ENCODE assay signal across 23 cellular contexts in genomic region chr9:6187272-6187671, GRCh38. TPM values are rescaled to one million over a fixed set of nuclear protein-coding genes. Genes with fewer than 3 reads are reported as not detected.
DNase-seq lines count a peak whose midpoint lies in the region; ATAC-seq, FAIRE-seq and TF ChIP-seq lines count a peak whose summit lies in the region.
"Had no signal": no experiment of that assay in that cellular context is flagged by ENCODE, and none has a peak within 500 bp of the region (broad histone marks: within the 10 kb centered on the region; RNA-seq: fewer than 3 reads in every experiment).

No MANE protein-coding gene starts in this region.

- no peak for ATAC-seq in HCT116

- no peaks in the 10 kb centered on the region for H3K79me2 ChIP-seq in HCT116 (ENCODE audit: insufficient read depth, low read length)

- CTCF ChIA-PET in HCT116 (lab: Charles Lee) = no interaction called here

- no peaks in the 10 kb centered on the region for H4K20me1 ChIP-seq in HCT116 (ENCODE audit: insufficient read depth)
- H4K20me1 ChIP-seq: BLaER1 treated with 17β-estradiol and CSF1 and Interleukin-3, amounts not matched to agents 10 nM and 100 nM had no signal

- intact Hi-C loops in HCT116 (cut with micrococcal nuclease) = no loop called here

- TF ChIP-seq POLR2A in HCT116 (IDR thresholded peaks at IDR 0.05; ENCODE audit: borderline replicate concordance, extremely low read depth, insufficient read depth, insufficient read length) = no peak

- H3K4me1 ChIP-seq in HCT116 (ENCODE audit: control insufficient read depth in 1 of 2, insufficient read depth in 2 of 2, low read length in 2 of 2) = no peaks in the 10 kb centered on the region
- H3K4me1 ChIP-seq: BE2C; BLaER1 treated with 17β-estradiol and CSF1 and Interleukin-3, amounts not matched to agents 10 nM and 100 nM had no signal

- TF ChIP-seq CTCF in HCT116 (IDR thresholded peaks at IDR 0.05 in 2 of 3, conservative IDR thresholded peaks at IDR 0.05 in 1 of 3; ENCODE audit: borderline replicate concordance in 1 of 3, insufficient read depth in 1 of 3, low read depth in 2 of 3, low read length in 2 of 3) = no peak

- H2AFZ ChIP-seq in HCT116 (ENCODE audit: low read depth, low read length, poor library complexity, severe bottlenecking) = no peak overlapping the region

- no peaks in the 10 kb centered on the region for H3K36me3 ChIP-seq in HCT116 (ENCODE audit: control insufficient read depth in 1 of 2, insufficient read depth in 2 of 2, low read length in 2 of 2)
- H3K36me3 ChIP-seq: BE2C; BLaER1 treated with 17β-estradiol and CSF1 and Interleukin-3, amounts not matched to agents 10 nM and 100 nM had no signal

- TF ChIP-seq RAD21 in HCT116 (IDR thresholded peaks at IDR 0.05; ENCODE audit: low read depth) = no peak

- POLR2A ChIA-PET in HCT116 (lab: Charles Lee) = no interaction called here

- DNase-seq in GM19239 (ENCODE audit: insufficient read length, low spot score) (no peak), HCT116 (ENCODE audit: low read depth, low spot score) (no peak), OCI-M1 (lab: John Stamatoyannopoulos, UW) (peak; percentile 78), NOMO-1 treated with DMSO at 0.1 percent for 48 hours (lab: John Stamatoyannopoulos, UW; ENCODE audit: unreplicated experiment) (no peak), NCI-H146 treated with DMSO at 0.1 percent for 48 hours (lab: John Stamatoyannopoulos, UW; ENCODE audit: unreplicated experiment) (no peak)
- no peak for DNase-seq in stimulated activated CD4-positive, alpha-beta T cell treated with anti-CD3 and anti-CD28 coated beads, Interleukin-4, amount 100 ng/mL, for 4 hours
- DNase-seq: ACHN; AML-193; BE2C; CD4-positive, alpha-beta T cell; CD8-positive, alpha-beta memory T cell; DMS 273 treated with DMSO at 0.1 percent for 48 hours; DMS79; EL; GDM1; H7; HCEC 1CT; HFFc6 had no signal

- peak; percentile 74 for FAIRE-seq in GM19239 (lab: Jason Lieb, UNC)
- FAIRE-seq: A204.1, D721Med, H1 had no signal

- H3K27ac ChIP-seq in HCT116 (ENCODE audit: low read depth, low read length) = no peak overlapping the region
- H3K27ac ChIP-seq: BLaER1 treated with 17β-estradiol and CSF1 and Interleukin-3, amounts not matched to agents 10 nM and 100 nM had no signal

- no peak overlapping the region for H3K4me2 ChIP-seq in HCT116 (ENCODE audit: low read length)
- H3K4me2 ChIP-seq: BLaER1 treated with 17β-estradiol and CSF1 and Interleukin-3, amounts not matched to agents 10 nM and 100 nM had no signal

- RAD21 ChIA-PET in HCT116 (lab: Charles Lee; ENCODE audit: low non-redundant PET in 1 of 2, low total read pairs in 2 of 2, uncharacterized antibody in 2 of 2, unreplicated experiment in 2 of 2) = no interaction called here

- H3K4me3 ChIP-seq in HCT116 (replicated peaks in 1 of 2; ENCODE audit: low read depth in 1 of 2, low read length in 2 of 2) = no peak overlapping the region
- H3K4me3 ChIP-seq: BLaER1 treated with 17β-estradiol and CSF1 and Interleukin-3, amounts not matched to agents 10 nM and 100 nM had no signal

- no TSS peak for BruUV-seq in HCT116 (replicated peaks; lab: Mats Ljungman, UMichigan)

- H3K9me2 ChIP-seq in HCT116 (ENCODE audit: insufficient read depth) = no peaks in the 10 kb centered on the region

- no peak overlapping the region for H3K9ac ChIP-seq in HCT116 (ENCODE audit: low read length)
- H3K9ac ChIP-seq: BLaER1 treated with 17β-estradiol and CSF1 and Interleukin-3, amounts not matched to agents 10 nM and 100 nM had no signal

- H3K27me3 ChIP-seq in HCT116 (ENCODE audit: insufficient read depth, low read length) = no peaks in the 10 kb centered on the region
- H3K27me3 ChIP-seq: BE2C; BLaER1 treated with 17β-estradiol and CSF1 and Interleukin-3, amounts not matched to agents 10 nM and 100 nM had no signal

- H3K9me3 ChIP-seq in HCT116 (ENCODE audit: control insufficient read depth in 1 of 2, insufficient read depth in 1 of 2, low read depth in 1 of 2, low read length in 2 of 2) = no peaks in the 10 kb centered on the region
- H3K9me3 ChIP-seq: BE2C had no signal

TF ChIP-seq in HCT116, 20 proteins besides CTCF, POLR2A, EP300 and RAD21:
- TF ChIP-seq REST (IDR thresholded peaks at IDR 0.05; ENCODE audit: low read depth) (peak; percentile 12; the same call in 1 of the 2 replicates), ZFX (IDR thresholded peaks at IDR 0.05) (no peak), SIN3A (IDR thresholded peaks at IDR 0.05; ENCODE audit: low read depth) (no peak), POLR2AphosphoS5 (IDR thresholded peaks at IDR 0.05; ENCODE audit: low read depth, low read length) (no peak), MAX (IDR thresholded peaks at IDR 0.05) (no peak), EGR1 (IDR thresholded peaks at IDR 0.05; ENCODE audit: low read depth) (no peak), SP1 (IDR thresholded peaks at IDR 0.05; ENCODE audit: low read depth) (no peak), ZBTB33 (IDR thresholded peaks at IDR 0.05; ENCODE audit: extremely low read depth, insufficient replicate concordance, low read length) (no peak)
TF ChIP-seq in HCT116: peak in this region for 1.

RNA-seq across cellular contexts. Expression of gene IL33, which starts 28.3 kb away (rescaled TPM):
- not detected for total RNA-seq in HCT116 (2021; ENCODE audit: unreplicated experiment)
- polyA plus RNA-seq in HCT116 (2012) = not detected in 2 replicates
- total RNA-seq: CD4-positive, alpha-beta T cell; CD8-positive, alpha-beta memory T cell; H1 had no signal
- polyA plus RNA-seq: CD14-positive monocyte; CD8-positive, alpha-beta memory T cell; H1 had no signal
